Comparison of ENCODE assay signal across 20 cellular contexts in genomic region chr9:82081507-82081906, GRCh38.
"Had no signal": no experiment of that assay in that cellular context is flagged by ENCODE, and none has a peak within 500 bp of the region (broad histone marks: within the 10 kb centered on the region; RNA-seq: fewer than 3 reads in every experiment).

No MANE protein-coding gene starts in this region.

- H3K27me3 ChIP-seq: dorsolateral prefrontal cortex, neutrophil, right lobe of liver, stomach, testis, tibial artery, upper lobe of left lung had no signal

- H3K4me3 ChIP-seq: dorsolateral prefrontal cortex, lung, mucosa of descending colon, right lobe of liver, stomach, testis, tibial artery, upper lobe of left lung had no signal

- H3K4me1 ChIP-seq: parathyroid adenoma, right lobe of liver, stomach, testis, tibial artery, upper lobe of left lung had no signal

- H2AFZ ChIP-seq: parathyroid adenoma had no signal

- H3K27ac ChIP-seq: dorsolateral prefrontal cortex, epithelial cell of prostate, neutrophil, parathyroid adenoma, right lobe of liver, stomach, testis, tibial artery, upper lobe of left lung had no signal

- H3K9me3 ChIP-seq: mucosa of descending colon, neutrophil, right lobe of liver, stomach, testis, tibial artery, upper lobe of left lung had no signal

- H3K79me2 ChIP-seq: parathyroid adenoma had no signal

- H3K9ac ChIP-seq: parathyroid adenoma had no signal

- DNase-seq: dorsolateral prefrontal cortex; effector CD8-positive, alpha-beta T cell; endodermal cell; hypothalamus; immature natural killer cell; mucosa of descending colon; naive B cell; right lobe of liver; small intestine; stimulated activated CD4-positive, alpha-beta T cell treated with anti-CD3 and anti-CD28 coated beads, Interleukin-15, amount 100 ng/mL, for 24 hours; stimulated activated CD4-positive, alpha-beta T cell treated with anti-CD3 and anti-CD28 coated beads, Interleukin-2, amount 100 ng/mL, for 48 hours; stimulated activated naive CD4-positive, alpha-beta T cell; stomach; testis; tibial artery; upper lobe of left lung had no signal

- H3K36me3 ChIP-seq: neutrophil, right lobe of liver, stomach, tibial artery, upper lobe of left lung had no signal
